In genomic region chr2:40372586-40372985, GRCh38 we compare ENCODE assay signal across 16 cellular contexts.
DNase-seq lines count a peak whose midpoint lies in the region; ATAC-seq and TF ChIP-seq lines count a peak whose summit lies in the region.
"Had no signal": no experiment of that assay in that cellular context is flagged by ENCODE, and none has a peak within 500 bp of the region (broad histone marks: within the 10 kb centered on the region; RNA-seq: fewer than 3 reads in every experiment).

No MANE protein-coding gene starts in this region.

- intact Hi-C loops in upper lobe of right lung (cut with DNase I) (no loop called here), MCF 10A (cut with micrococcal nuclease) (no loop called here)

- no peaks in the 10 kb centered on the region for H3K9me3 ChIP-seq in muscle layer of duodenum (ENCODE audit: control insufficient read depth in 1 of 2, low read length in 2 of 2)
- no peaks in the 10 kb centered on the region for H3K9me3 ChIP-seq in upper lobe of right lung
- no peaks in the 10 kb centered on the region for H3K9me3 ChIP-seq in MG63
- H3K9me3 ChIP-seq: lower lobe of right lung, upper lobe of left lung had no signal

- H3K27ac Mint-ChIP-seq in MCF 10A (ENCODE audit: low read depth, unreplicated experiment) = no peak overlapping the region
- H3K27ac Mint-ChIP-seq: CD4-positive, alpha-beta memory T cell; T-helper 17 cell had no signal

- no peaks in the 10 kb centered on the region for H3K27me3 Mint-ChIP-seq in MCF 10A (ENCODE audit: insufficient read depth, unreplicated experiment)
- H3K27me3 Mint-ChIP-seq: CD4-positive, alpha-beta memory T cell; T-helper 17 cell had no signal

- TF ChIP-seq CTCF in upper lobe of right lung (IDR thresholded peaks at IDR 0.05) = no peak
- TF ChIP-seq CTCF in MCF 10A (IDR thresholded peaks at IDR 0.05; ENCODE audit: unreplicated experiment) = no peak

- no TSS peak for BruUV-seq in MCF 10A (replicated peaks; lab: Mats Ljungman, UMichigan)

- CTCF ChIA-PET in MCF 10A (lab: Yijun Ruan, JAX) = no interaction called here

- H3K9me3 Mint-ChIP-seq in MCF 10A (ENCODE audit: unreplicated experiment) = no peaks in the 10 kb centered on the region

- H3K4me3 ChIP-seq in muscle layer of duodenum (ENCODE audit: low read depth in 1 of 2, low read length in 2 of 2) (no peak overlapping the region), upper lobe of right lung (no peak overlapping the region), MG63 (no peak overlapping the region)
- H3K4me3 ChIP-seq: lower lobe of right lung, upper lobe of left lung had no signal

- H3K4me3 Mint-ChIP-seq in MCF 10A (ENCODE audit: unreplicated experiment) = no peak overlapping the region
- H3K4me3 Mint-ChIP-seq: CD4-positive, alpha-beta memory T cell; T-helper 17 cell had no signal

- peaks cover 0 to 30% of the 10 kb centered on the region in 2 donors for H3K4me1 ChIP-seq in muscle layer of duodenum (ENCODE audit: control insufficient read depth in 1 of 2, insufficient read depth in 2 of 2, low read length in 2 of 2)
- no peaks in the 10 kb centered on the region for H3K4me1 ChIP-seq in upper lobe of right lung
- H3K4me1 ChIP-seq: lower lobe of right lung had no signal

- DNase-seq in MV-4-11 (lab: John Stamatoyannopoulos, UW) = peak; percentile 15
- peak; percentile 10 for DNase-seq in fibroblast of gingiva (ENCODE audit: low read depth)
- DNase-seq in upper lobe of right lung = no peak
- DNase-seq in MG63 = no peak
- no peak for DNase-seq in MCF 10A (ENCODE audit: unreplicated experiment)
- DNase-seq: activated CD4-positive, alpha-beta T cell treated with anti-CD3 and anti-CD28 coated beads for 1 hour; activated naive CD4-positive, alpha-beta T cell treated with anti-CD3 and anti-CD28 coated beads, Interleukin-2, amount 50 U/mL, for 16 hours; CD4-positive, alpha-beta memory T cell; lower lobe of right lung; NCI-H1436 treated with DMSO at 0.1 percent for 48 hours; NCI-H526; T-helper 17 cell; upper lobe of left lung had no signal

- ATAC-seq in upper lobe of right lung (peak; percentile 41), GM21390 (IDR thresholded peaks at IDR 0.05; ENCODE audit: unreplicated experiment) (no peak)
- ATAC-seq: T-helper 17 cell had no signal

- no peaks in the 10 kb centered on the region for H3K27me3 ChIP-seq in muscle layer of duodenum (ENCODE audit: low read depth, low read length)
- no peaks in the 10 kb centered on the region for H3K27me3 ChIP-seq in upper lobe of right lung
- H3K27me3 ChIP-seq in MG63 = no peaks in the 10 kb centered on the region
- H3K27me3 ChIP-seq: upper lobe of left lung had no signal

- POLR2A ChIA-PET in MCF 10A (lab: Yijun Ruan, JAX) = no interaction called here

- H3K36me3 ChIP-seq in muscle layer of duodenum (ENCODE audit: control insufficient read depth in 1 of 2, insufficient read depth in 2 of 2, low read length in 2 of 2) (no peaks in the 10 kb centered on the region), upper lobe of right lung (no peaks in the 10 kb centered on the region), MG63 (no peaks in the 10 kb centered on the region)
- H3K36me3 ChIP-seq: lower lobe of right lung, upper lobe of left lung had no signal

- no peaks in the 10 kb centered on the region for H3K36me3 Mint-ChIP-seq in MCF 10A (ENCODE audit: insufficient read depth, unreplicated experiment)
- H3K36me3 Mint-ChIP-seq: CD4-positive, alpha-beta memory T cell had no signal

- H3K27ac ChIP-seq in muscle layer of duodenum (ENCODE audit: low read length) = peak overlapping the region; percentile 67
- no peak overlapping the region for H3K27ac ChIP-seq in upper lobe of right lung
- H3K27ac ChIP-seq: epithelial cell of prostate, lower lobe of right lung, upper lobe of left lung had no signal

- H3K4me1 Mint-ChIP-seq in MCF 10A (ENCODE audit: insufficient read depth, unreplicated experiment) = peaks cover 10% of the 10 kb centered on the region
- H3K4me1 Mint-ChIP-seq: CD4-positive, alpha-beta memory T cell; T-helper 17 cell had no signal

Comparison
In these comparisons a context has a peak if more than half of its experiments do, and no peak if none do; other contexts are left out.
1. DNase-seq: peak in MV-4-11 (single experiment) and fibroblast of gingiva (single experiment); none in upper lobe of right lung (single experiment), MG63 (single experiment) and MCF 10A (single experiment).